Comparison of ENCODE assay signal across 11 cellular contexts in the genomic region with DNA sequence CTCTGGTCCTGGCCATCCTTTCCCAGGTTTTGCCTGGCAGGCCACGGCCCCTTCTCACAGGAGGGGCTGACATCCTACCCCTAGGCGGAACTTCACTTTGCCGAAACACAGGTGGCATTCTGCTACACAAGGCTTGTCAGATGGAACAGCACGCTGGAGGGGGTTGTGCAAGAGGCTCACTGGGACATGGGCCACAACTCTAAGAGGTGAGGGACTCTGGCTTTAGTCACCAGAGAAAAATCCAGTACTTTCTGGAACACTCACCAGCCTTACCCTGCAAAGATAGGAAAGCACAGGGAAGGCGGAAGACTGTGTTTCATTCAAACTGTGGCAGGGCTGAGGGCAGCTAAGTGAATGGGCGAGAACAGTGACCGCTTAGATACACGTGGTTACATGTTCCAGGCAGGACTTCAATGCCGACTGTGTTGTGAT. TPM values are rescaled to one million over a fixed set of nuclear protein-coding genes. Genes with fewer than 3 reads are reported as not detected.
DNase-seq lines count a peak whose midpoint lies in the region; ATAC-seq, FAIRE-seq and TF ChIP-seq lines count a peak whose summit lies in the region.
"Had no signal": no experiment of that assay in that cellular context is flagged by ENCODE, and none has a peak within 500 bp of the region (broad histone marks: within the 10 kb centered on the region; RNA-seq: fewer than 3 reads in every experiment).

No MANE protein-coding gene starts in this region.

- no peak for FAIRE-seq in HepG2 (lab: Jason Lieb, UNC)

- in situ Hi-C loops in HepG2 (cut with HindIII; ENCODE audit: extremely low pct_ligation_motif_present, low pct_unique_long_range_greater_than_20kb) = loop anchor here (25.0 kb wide), 1 partner anchor 1144 kb away; a partner anchor contains a TSS
- in situ Hi-C loops in KBM-7 (cut with MboI; ENCODE audit: low pct_unique_long_range_greater_than_20kb, low sequenced_read_pairs) = no loop called here

- H3K27ac ChIP-seq in cingulate gyrus (ENCODE audit: low read depth, low read length) (peak overlapping the region; percentile 75), HepG2 (ENCODE audit: extremely low read length, insufficient read depth, low read length) (no peak overlapping the region), thyroid gland (peak overlapping the region; percentile 94 to 98 (median 94))

- intact Hi-C loops in HepG2 (cut with micrococcal nuclease; ENCODE audit: unreplicated experiment) = no loop called here
- intact Hi-C loops in thyroid gland (cut with DNase I) = no loop called here

- no peak for TF ChIP-seq POLR2A in HepG2 (IDR thresholded peaks at IDR 0.05; ENCODE audit: insufficient read depth in 1 of 2, low read depth in 2 of 2, low read length in 2 of 2)
- peak in 1 of 2 donors; percentile 69 for TF ChIP-seq POLR2A in thyroid gland (IDR thresholded peaks at IDR 0.05)

- H3K4me2 ChIP-seq in HepG2 (ENCODE audit: low read depth, low read length) = no peak overlapping the region

- CTCF ChIA-PET in HepG2 (lab: Yijun Ruan, JAX; ENCODE audit: low intra/inter-chr PET ratio, low total read pairs) = no interaction called here

- H3K4me1 ChIP-seq in HepG2 (ENCODE audit: insufficient read depth, low read length) = peaks cover 92% of the 10 kb centered on the region
- H3K4me1 ChIP-seq in thyroid gland = peaks cover 74 to 85% of the 10 kb centered on the region in 2 donors

- no peak for TF ChIP-seq EP300 in HepG2 (IDR thresholded peaks at IDR 0.05; ENCODE audit: low read depth in 2 of 2, low read length in 2 of 2)
- no peak for TF ChIP-seq EP300 in HepG2 (CRISPR knock-in tag; IDR thresholded peaks at IDR 0.05; ENCODE audit: borderline replicate concordance)

- ATAC-seq in HepG2 = no peak
- ATAC-seq in HG03095 (IDR thresholded peaks at IDR 0.05; ENCODE audit: unreplicated experiment) = no peak
- no peak for ATAC-seq in GM19035 (IDR thresholded peaks at IDR 0.05; ENCODE audit: unreplicated experiment)

- peaks cover 74% of the 10 kb centered on the region for H3K79me2 ChIP-seq in HepG2 (ENCODE audit: insufficient read depth, low read length)

- no peaks in the 10 kb centered on the region for H3K27me3 ChIP-seq in HepG2 (ENCODE audit: control insufficient read depth in 1 of 2, insufficient read depth in 2 of 2, low read length in 2 of 2)
- H3K27me3 ChIP-seq in thyroid gland = no peaks in the 10 kb centered on the region

- no peak for TF ChIP-seq RAD21 in HepG2 (CRISPR knock-in tag; IDR thresholded peaks at IDR 0.05)

- no TSS peak for BruUV-seq in HepG2 (replicated peaks; lab: Mats Ljungman, UMichigan)

- no peak overlapping the region for H2AFZ ChIP-seq in HepG2 (ENCODE audit: low read length)

- H3K9me3 ChIP-seq in HepG2 (ENCODE audit: low read length) (no peaks in the 10 kb centered on the region), thyroid gland (no peaks in the 10 kb centered on the region)

- TF ChIP-seq CTCF in HepG2 (CRISPR knock-in tag; IDR thresholded peaks at IDR 0.05) (no peak), thyroid gland (IDR thresholded peaks at IDR 0.05) (peak in 1 of 6 experiments; percentile 7)

- no peak overlapping the region for H3K9ac ChIP-seq in HepG2 (ENCODE audit: insufficient read depth, low read depth, low read length)

- peaks cover 44% of the 10 kb centered on the region; the same call in 1 of the 2 replicates for H4K20me1 ChIP-seq in HepG2 (ENCODE audit: insufficient read depth, low read length)

- H3K36me3 ChIP-seq in HepG2 (replicated peaks in 1 of 2; ENCODE audit: control insufficient read depth in 1 of 2, insufficient read depth in 2 of 2, low read length in 2 of 2) (peaks cover 5 to 11% of the 10 kb centered on the region in 2 experiments; a peak in 2 of 5 replicates), thyroid gland (no peaks in the 10 kb centered on the region)

- H3K4me3 ChIP-seq in HepG2 (replicated peaks in 1 of 3; ENCODE audit: insufficient read depth in 1 of 3, low read depth in 2 of 3, low read length in 3 of 3) (no peak overlapping the region), thyroid gland (replicated peaks in 1 of 3) (no peak overlapping the region)

- POLR2A ChIA-PET in HepG2 (lab: Yijun Ruan, JAX) = interaction anchor here (7.9 kb wide), 1 partner anchor 15 kb away, joined by 77 read pairs; no protein-coding TSS in a partner anchor

- DNase-seq in LHCN-M2 (ENCODE audit: low read depth) (peak; percentile 52), HepG2 (ENCODE audit: low spot score) (no peak), thyroid gland (peak; percentile 96), COR-L47 (lab: John Stamatoyannopoulos, UW) (no peak), KBM-7 (no peak)
- DNase-seq: activated B cell treated with CpG ODN at 0.5 μM for 24 hours, NCI-H2107 had no signal

- WGBS in HepG2 (ENCODE audit: low lambda C conversion rate) = 87% methylated on average over 9 of the region's 9 CpGs
- whole genome bisulfite sequencing in thyroid gland, 2 donors = 15 to 35% methylated on average over 6 to 9 of the region's 9 CpGs

RNA-seq across cellular contexts. Expression of a gene that starts 18.3 kb away (rescaled TPM):
- total RNA-seq in LHCN-M2 (2014; rRNA removed) (20.6 and 24.1 TPM in 2 replicates), HepG2 (2016; rRNA removed; fragmentation: Illumina TruSeq; extraction: Trizol) (54.0 and 55.0 TPM in 2 replicates), thyroid gland (100 to 1,000 TPM in 2 of 4 donors, 10 to 100 TPM in 2; 68.7 to 172 (median 97.3) TPM)
- polyA plus RNA-seq in LHCN-M2 (2012) = 11.0 TPM
- 13.5 and 14.9 TPM in 2 replicates for total RNA-seq in HepG2 (2016; cell fraction: cytosol; rRNA removed; fragmentation: Illumina TruSeq; extraction: Trizol; ENCODE audit: low read depth)
- total RNA-seq in HepG2 (2016; cell fraction: insoluble cytoplasmic fraction; rRNA removed; fragmentation: Illumina TruSeq; extraction: Trizol) = 45.9 and 55.1 TPM in 2 replicates
- total RNA-seq in HepG2 (2016; cell fraction: membrane; rRNA removed; fragmentation: Illumina TruSeq; extraction: Trizol) = 45.7 and 51.9 TPM in 2 replicates
- 34.9 and 36.1 TPM in 2 replicates for total RNA-seq in HepG2 (2016; cell fraction: nucleus; rRNA removed; fragmentation: Illumina TruSeq; extraction: Trizol)
- polyA plus RNA-seq in HepG2 (2011; rRNA removed) = 19.0 and 21.7 TPM in 2 replicates
- polyA plus RNA-seq in HepG2 (2011; cell fraction: cytosol; rRNA removed) = 16.2 and 20.1 TPM in 2 replicates
- polyA plus RNA-seq in HepG2 (2011; cell fraction: nucleus; rRNA removed) = 18.6 and 24.3 TPM in 2 replicates
- 18.4 and 22.4 TPM in 2 replicates for polyA plus RNA-seq in HepG2 (2012)
- polyA plus RNA-seq in HepG2 (2016; cell fraction: cytosol; fragmentation: Illumina TruSeq; extraction: Trizol; ENCODE audit: low read depth) = 11.7 and 14.2 TPM in 2 replicates
- 58.7 and 66.8 TPM in 2 replicates for polyA plus RNA-seq in HepG2 (2016; cell fraction: insoluble cytoplasmic fraction; fragmentation: Illumina TruSeq; extraction: Trizol; ENCODE audit: low read depth)
- polyA plus RNA-seq in HepG2 (2016; cell fraction: membrane; fragmentation: Illumina TruSeq; extraction: Trizol; ENCODE audit: low read depth) = 37.7 and 41.8 TPM in 2 replicates
- polyA plus RNA-seq in HepG2 (2016; cell fraction: nucleus; fragmentation: Illumina TruSeq; extraction: Trizol; ENCODE audit: insufficient read depth, low read depth) = 41.4 and 43.9 TPM in 2 replicates
- polyA minus RNA-seq in HepG2 (2011; rRNA and poly(A)+ RNA removed; ENCODE audit: low replicate concordance) = 68.4 and 91.9 TPM in 2 replicates
- 25.3 and 26.4 TPM in 2 replicates for polyA minus RNA-seq in HepG2 (2011; cell fraction: cytosol; rRNA and poly(A)+ RNA removed)
- polyA minus RNA-seq in HepG2 (2011; cell fraction: nucleus; rRNA and poly(A)+ RNA removed) = 32.3 and 36.9 TPM in 2 replicates

RNA-seq across cellular contexts. Expression of a gene that starts 31.8 kb away (rescaled TPM):
- not detected in 2 replicates for total RNA-seq in LHCN-M2 (2014; rRNA removed)
- not detected for polyA plus RNA-seq in LHCN-M2 (2012)
- 0.73 and 0.94 TPM in 2 replicates for total RNA-seq in HepG2 (2016; rRNA removed; fragmentation: Illumina TruSeq; extraction: Trizol)
- 1.3 and 1.5 TPM in 2 replicates for total RNA-seq in HepG2 (2016; cell fraction: cytosol; rRNA removed; fragmentation: Illumina TruSeq; extraction: Trizol; ENCODE audit: low read depth)
- 0.76 and 1.1 TPM in 2 replicates for total RNA-seq in HepG2 (2016; cell fraction: insoluble cytoplasmic fraction; rRNA removed; fragmentation: Illumina TruSeq; extraction: Trizol)
- total RNA-seq in HepG2 (2016; cell fraction: membrane; rRNA removed; fragmentation: Illumina TruSeq; extraction: Trizol) = 1.3 and 1.5 TPM in 2 replicates
- total RNA-seq in HepG2 (2016; cell fraction: nucleus; rRNA removed; fragmentation: Illumina TruSeq; extraction: Trizol) = 0.99 and 1.5 TPM in 2 replicates
- 1.2 and 1.6 TPM in 2 replicates for polyA plus RNA-seq in HepG2 (2011; rRNA removed)
- 0.32 and 0.70 TPM in 2 replicates for polyA plus RNA-seq in HepG2 (2011; cell fraction: cytosol; rRNA removed)
- 0.21 TPM in 1 of 2 replicates, not detected in the other for polyA plus RNA-seq in HepG2 (2011; cell fraction: nucleus; rRNA removed)
- 0.25 and 0.48 TPM in 2 replicates for polyA plus RNA-seq in HepG2 (2012)
- 0.86 and 1.8 TPM in 2 replicates for polyA plus RNA-seq in HepG2 (2016; cell fraction: cytosol; fragmentation: Illumina TruSeq; extraction: Trizol; ENCODE audit: low read depth)
- polyA plus RNA-seq in HepG2 (2016; cell fraction: insoluble cytoplasmic fraction; fragmentation: Illumina TruSeq; extraction: Trizol; ENCODE audit: low read depth) = 0.60 and 1.3 TPM in 2 replicates
- 1.3 and 1.5 TPM in 2 replicates for polyA plus RNA-seq in HepG2 (2016; cell fraction: membrane; fragmentation: Illumina TruSeq; extraction: Trizol; ENCODE audit: low read depth)
- not detected in 2 replicates for polyA plus RNA-seq in HepG2 (2016; cell fraction: nucleus; fragmentation: Illumina TruSeq; extraction: Trizol; ENCODE audit: insufficient read depth, low read depth)
- polyA minus RNA-seq in HepG2 (2011; rRNA and poly(A)+ RNA removed; ENCODE audit: low replicate concordance) = 0.42 TPM in 1 of 2 replicates, not detected in the other
- not detected in 2 replicates for polyA minus RNA-seq in HepG2 (2011; cell fraction: cytosol; rRNA and poly(A)+ RNA removed)
- 1.3 TPM in 1 of 2 replicates, not detected in the other for polyA minus RNA-seq in HepG2 (2011; cell fraction: nucleus; rRNA and poly(A)+ RNA removed)
- not detected for total RNA-seq in thyroid gland
- total RNA-seq: activated B cell treated with CpG ODN at 0.5 μM for 24 hours, pulmonary artery endothelial cell had no signal

Comparison
In these comparisons a context has a peak if more than half of its experiments do, and no peak if none do; other contexts are left out.
1. DNase-seq: peak in LHCN-M2 (single experiment) and thyroid gland (2 of 2); none in HepG2 (single experiment), COR-L47 (single experiment) and KBM-7 (single experiment).